Comparison of ENCODE assay signal across 11 cellular contexts in the genomic region with DNA sequence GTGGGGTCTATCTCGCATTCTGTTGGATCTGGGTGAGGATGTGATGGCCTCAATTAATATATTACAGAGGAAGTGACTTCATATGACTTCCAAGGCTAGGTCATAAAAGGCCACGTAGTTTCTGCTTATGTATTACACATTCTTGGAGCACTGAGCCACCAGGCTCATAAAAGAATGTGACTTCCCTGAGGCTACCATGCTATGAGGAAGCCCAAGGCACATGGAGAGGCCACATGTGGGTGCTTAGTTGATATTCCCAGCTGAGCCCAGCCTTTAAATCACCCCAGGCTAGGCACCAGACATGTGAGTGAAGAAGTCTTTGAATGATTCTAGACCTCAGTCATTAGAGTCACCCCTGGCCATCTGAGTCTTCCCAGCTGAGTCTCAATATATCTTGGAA. TPM values are rescaled to one million over a fixed set of nuclear protein-coding genes. Genes with fewer than 3 reads are reported as not detected.
"Had no signal": no experiment of that assay in that cellular context is flagged by ENCODE, and none has a peak within 500 bp of the region (broad histone marks: within the 10 kb centered on the region; RNA-seq: fewer than 3 reads in every experiment).

No MANE protein-coding gene starts in this region.

- H3K4me3 Mint-ChIP-seq: central memory CD8-positive, alpha-beta T cell; natural killer cell; neural crest cell had no signal

- H3K4me1 Mint-ChIP-seq: central memory CD8-positive, alpha-beta T cell; natural killer cell; neural crest cell had no signal

- H3K27ac Mint-ChIP-seq: natural killer cell had no signal

- DNase-seq: effector memory CD4-positive, alpha-beta T cell; foreskin fibroblast; head of caudate nucleus; natural killer cell; ovary; right cardiac atrium; stimulated activated CD4-positive, alpha-beta T cell treated with anti-CD3 and anti-CD28 coated beads, Interleukin-2, amount 100 ng/mL, for 48 hours; stimulated activated naive CD4-positive, alpha-beta T cell treated with Interleukin-2 at 50 U/mL for 16 hours had no signal

- H3K36me3 Mint-ChIP-seq: natural killer cell had no signal

- H3K9me3 Mint-ChIP-seq: central memory CD8-positive, alpha-beta T cell; natural killer cell; neural crest cell had no signal

RNA-seq across cellular contexts. Expression of gene REEP1, which starts 13.3 kb away (rescaled TPM):
- total RNA-seq: smooth muscle cell had no signal
